In genomic region chr10:101321073-101321472, GRCh38 we compare ENCODE assay signal across 21 cellular contexts.
"Had no signal": no experiment of that assay in that cellular context is flagged by ENCODE, and none has a peak within 500 bp of the region (broad histone marks: within the 10 kb centered on the region; RNA-seq: fewer than 3 reads in every experiment).

No MANE protein-coding gene starts in this region.

- H3K36me3 Mint-ChIP-seq: activated CD8-positive, alpha-beta memory T cell treated with anti-CD3 and anti-CD28 coated beads, Interleukin-2, amount 10 ng/mL, durations not matched to agents 7 days and 5 days; activated naive CD4-positive, alpha-beta T cell treated with anti-CD3 and anti-CD28 coated beads, Interleukin-2, amount 10 ng/mL, durations not matched to agents 7 days and 5 days; brain; T-cell had no signal

- H3K27ac ChIP-seq: SK-N-MC, VCaP had no signal

- H3K4me3 Mint-ChIP-seq: activated CD8-positive, alpha-beta memory T cell treated with anti-CD3 and anti-CD28 coated beads, Interleukin-2, amount 10 ng/mL, durations not matched to agents 7 days and 5 days; activated naive CD4-positive, alpha-beta T cell treated with anti-CD3 and anti-CD28 coated beads, Interleukin-2, amount 10 ng/mL, durations not matched to agents 7 days and 5 days; activated T-cell treated with anti-CD3 and anti-CD28 coated beads, Interleukin-2, amount 50 U/mL, for 24 hours; T-cell had no signal

- H3K27ac Mint-ChIP-seq: activated CD8-positive, alpha-beta memory T cell treated with anti-CD3 and anti-CD28 coated beads, Interleukin-2, amount 10 ng/mL, durations not matched to agents 7 days and 5 days; activated naive CD4-positive, alpha-beta T cell treated with anti-CD3 and anti-CD28 coated beads, Interleukin-2, amount 10 ng/mL, durations not matched to agents 7 days and 5 days; activated T-cell treated with anti-CD3 and anti-CD28 coated beads, Interleukin-2, amount 50 U/mL, for 24 hours; T-cell had no signal

- DNase-seq: activated CD4-positive, alpha-beta T cell treated with anti-CD3 and anti-CD28 coated beads for 48 hours; activated CD4-positive, alpha-beta T cell treated with anti-CD3 and anti-CD28 coated beads, Interleukin-2, amount 50 U/mL, for 4 hours; activated CD8-positive, alpha-beta memory T cell treated with anti-CD3 and anti-CD28 coated beads, Interleukin-2, amount 10 ng/mL, durations not matched to agents 7 days and 5 days; activated gamma-delta T cell; activated naive CD4-positive, alpha-beta T cell treated with anti-CD3 and anti-CD28 coated beads, Interleukin-2, amount 10 ng/mL, durations not matched to agents 7 days and 5 days; activated T-cell treated with anti-CD3 and anti-CD28 coated beads, Interleukin-2, amount 50 U/mL, for 24 hours; amniotic stem cell; Karpas-422; MM.1S; NCI-H1105 treated with DMSO at 0.1 percent for 48 hours; NCI-H1436 treated with DMSO at 0.1 percent for 48 hours; NCI-H187 treated with DMSO at 0.1 percent for 48 hours; NCI-H2081 treated with DMSO at 0.1 percent for 48 hours; NCI-H446; NCI-H748 treated with DMSO at 0.1 percent for 48 hours; SIG-M5; T-cell had no signal

- ATAC-seq: activated CD8-positive, alpha-beta memory T cell treated with anti-CD3 and anti-CD28 coated beads, Interleukin-2, amount 10 ng/mL, durations not matched to agents 7 days and 5 days; K562; T-cell had no signal

- H3K4me3 ChIP-seq: K562, SK-N-MC had no signal

- H3K9me3 Mint-ChIP-seq: activated naive CD4-positive, alpha-beta T cell treated with anti-CD3 and anti-CD28 coated beads, Interleukin-2, amount 10 ng/mL, durations not matched to agents 7 days and 5 days; activated T-cell treated with anti-CD3 and anti-CD28 coated beads, Interleukin-2, amount 50 U/mL, for 24 hours; T-cell had no signal

- H3K4me1 Mint-ChIP-seq: activated CD8-positive, alpha-beta memory T cell treated with anti-CD3 and anti-CD28 coated beads, Interleukin-2, amount 10 ng/mL, durations not matched to agents 7 days and 5 days; activated naive CD4-positive, alpha-beta T cell treated with anti-CD3 and anti-CD28 coated beads, Interleukin-2, amount 10 ng/mL, durations not matched to agents 7 days and 5 days; T-cell had no signal
